In genomic region chr15:84818221-84819131, GRCh38 we compare ENCODE assay signal across 9 cellular contexts. TPM values are rescaled to one million over a fixed set of nuclear protein-coding genes. Genes with fewer than 3 reads are reported as not detected.
A peak's percentile ranks its signal among the peaks of the same experiment; 100 is the strongest.
DNase-seq lines count a peak whose midpoint lies in the region; ATAC-seq and TF ChIP-seq lines count a peak whose summit lies in the region.
"Had no signal": no experiment of that assay in that cellular context is flagged by ENCODE, and none has a peak within 500 bp of the region (broad histone marks: within the 10 kb centered on the region; RNA-seq: fewer than 3 reads in every experiment).

No MANE protein-coding gene starts in this region.

- ATAC-seq in RWPE2 (ENCODE audit: low read depth) (peak; percentile 16; the same call in 1 of the 3 replicates), HG03565 (IDR thresholded peaks at IDR 0.05; ENCODE audit: unreplicated experiment) (no peak)

- H3K9me3 ChIP-seq in RWPE2 (ENCODE audit: severe bottlenecking) (no peaks in the 10 kb centered on the region), parathyroid adenoma (ENCODE audit: control insufficient read depth, low read length) (no peaks in the 10 kb centered on the region)

- no peak for TF ChIP-seq CTCF in RWPE2 (IDR thresholded peaks at IDR 0.05; ENCODE audit: poor library complexity, severe bottlenecking)
- TF ChIP-seq CTCF in fibroblast of the aortic adventitia (IDR thresholded peaks at IDR 0.05; ENCODE audit: insufficient read depth, low read length) = peak; percentile 7
- TF ChIP-seq CTCF in parathyroid adenoma (IDR thresholded peaks at IDR 0.05) = no peak

- H3K27ac ChIP-seq in RWPE2 (ENCODE audit: poor library complexity, severe bottlenecking) (no peak overlapping the region), parathyroid adenoma (peak overlapping the region; percentile 86)

- H3K36me3 ChIP-seq in RWPE2 (ENCODE audit: low read depth) (no peaks in the 10 kb centered on the region), parathyroid adenoma (ENCODE audit: control insufficient read depth, insufficient read depth, low read length) (no peaks in the 10 kb centered on the region)

- peak overlapping the region; percentile 60 for H2AFZ ChIP-seq in parathyroid adenoma

- peak overlapping the region; percentile 57 for H3K4me2 ChIP-seq in parathyroid adenoma (ENCODE audit: low read length)

- no peak overlapping the region for H3K4me3 ChIP-seq in RWPE2 (ENCODE audit: severe bottlenecking)
- no peak overlapping the region for H3K4me3 ChIP-seq in fibroblast of the aortic adventitia (ENCODE audit: low read depth, low read length)
- H3K4me3 ChIP-seq in parathyroid adenoma (ENCODE audit: low read depth, low read length) = peak overlapping the region; percentile 11

- H3K27me3 ChIP-seq in RWPE2 (ENCODE audit: insufficient read depth, poor library complexity, severe bottlenecking) (no peaks in the 10 kb centered on the region), parathyroid adenoma (ENCODE audit: control insufficient read depth, insufficient read depth, low read length) (no peaks in the 10 kb centered on the region)

- DNase-seq in Daoy (ENCODE audit: low read depth) = peak; percentile 19
- no peak for DNase-seq in RWPE2 (ENCODE audit: low spot score)
- DNase-seq in fibroblast of the aortic adventitia (ENCODE audit: low read depth) = peak; percentile 22
- no peak for DNase-seq in NOMO-1 (lab: John Stamatoyannopoulos, UW; ENCODE audit: unreplicated experiment in 2 of 2)
- DNase-seq in hepatic stellate cell (ENCODE audit: low spot score) = no peak
- no peak for DNase-seq in activated T-cell treated with anti-CD3 and anti-CD28 coated beads, Interleukin-2, amount 50 U/mL, for 48 hours
- DNase-seq: naive B cell had no signal

- H3K4me1 ChIP-seq in RWPE2 (ENCODE audit: insufficient read depth, poor library complexity, severe bottlenecking) = no peaks in the 10 kb centered on the region
- H3K4me1 ChIP-seq in parathyroid adenoma = peaks cover 11% of the 10 kb centered on the region

- no peak overlapping the region for H3K9ac ChIP-seq in parathyroid adenoma

- no peaks in the 10 kb centered on the region for H3K79me2 ChIP-seq in parathyroid adenoma

RNA-seq across cellular contexts. Expression of gene ALPK3, which starts 1.3 kb away (rescaled TPM):
- total RNA-seq in Daoy (2014; rRNA removed; shearing (Covaris generic)) = 0.11 and 0.24 TPM in 2 replicates
- total RNA-seq in fibroblast of the aortic adventitia (ENCODE audit: low replicate concordance) = 0.18 and 0.65 TPM in 2 replicates

Comparison
In these comparisons a context has a peak if more than half of its experiments do, and no peak if none do; other contexts are left out.
1. DNase-seq: peak in Daoy (single experiment) and fibroblast of the aortic adventitia (single experiment); none in RWPE2 (single experiment), NOMO-1 (0 of 2), hepatic stellate cell (single experiment) and activated T-cell treated with anti-CD3 and anti-CD28 coated beads, Interleukin-2, amount 50 U/mL, for 48 hours (0 of 2).